Comparison of ENCODE assay signal across 24 cellular contexts in genomic region chr5:171678631-171679030, GRCh38.
"Had no signal": no experiment of that assay in that cellular context is flagged by ENCODE, and none has a peak within 500 bp of the region (broad histone marks: within the 10 kb centered on the region; RNA-seq: fewer than 3 reads in every experiment).

No MANE protein-coding gene starts in this region.

- H3K36me3 Mint-ChIP-seq: immature natural killer cell; memory B cell; stimulated activated effector memory CD8-positive, alpha-beta T cell treated with anti-CD3 and anti-CD28 coated beads, Interleukin-12 subunit alpha, Interleukin-12 subunit beta, amount 100 ng/mL, for 72 hours; type B pancreatic cell had no signal

- H3K4me1 ChIP-seq: pancreas, right lobe of liver, stomach, testis had no signal

- H3K27ac ChIP-seq: pancreas, right lobe of liver, stomach, testis, tibial artery had no signal

- H3K4me3 Mint-ChIP-seq: effector memory CD8-positive, alpha-beta T cell; immature natural killer cell; memory B cell; naive thymus-derived CD4-positive, alpha-beta T cell; nephron progenitor cell; stimulated activated effector memory CD8-positive, alpha-beta T cell treated with anti-CD3 and anti-CD28 coated beads, Interleukin-12 subunit alpha, Interleukin-12 subunit beta, amount 100 ng/mL, for 72 hours; type B pancreatic cell had no signal

- H3K4me3 ChIP-seq: lung, pancreas, right lobe of liver, stomach, testis, tibial artery had no signal

- DNase-seq: cerebellar nuclear complex; cortex of kidney; effector memory CD8-positive, alpha-beta T cell; hypothalamus; immature natural killer cell; midbrain; naive thymus-derived CD4-positive, alpha-beta T cell; nephron progenitor cell; nucleus accumbens; pancreas; retina; small intestine; stimulated activated CD4-positive, alpha-beta T cell treated with anti-CD3 and anti-CD28 coated beads, Interleukin-12 subunit alpha, Interleukin-12 subunit beta, amount 100 ng/mL, for 4 hours; stimulated activated CD4-positive, alpha-beta T cell treated with anti-CD3 and anti-CD28 coated beads, Interleukin-2, amount 100 ng/mL, for 24 hours; stimulated activated CD4-positive, alpha-beta T cell treated with anti-CD3 and anti-CD28 coated beads, Interleukin-4, amount 100 ng/mL, for 24 hours; stimulated activated naive CD4-positive, alpha-beta T cell treated with Interleukin-2 at 50 U/mL for 16 hours; stomach; testis; tibial artery had no signal

- H3K9me3 ChIP-seq: pancreas, right lobe of liver, testis, tibial artery had no signal

- H3K36me3 ChIP-seq: pancreas, right lobe of liver, stomach, tibial artery had no signal

- H3K4me1 Mint-ChIP-seq: immature natural killer cell; memory B cell; stimulated activated effector memory CD8-positive, alpha-beta T cell treated with anti-CD3 and anti-CD28 coated beads, Interleukin-12 subunit alpha, Interleukin-12 subunit beta, amount 100 ng/mL, for 72 hours had no signal

- H3K27ac Mint-ChIP-seq: effector memory CD8-positive, alpha-beta T cell; immature natural killer cell; memory B cell; naive thymus-derived CD4-positive, alpha-beta T cell; nephron progenitor cell; stimulated activated effector memory CD8-positive, alpha-beta T cell treated with anti-CD3 and anti-CD28 coated beads, Interleukin-12 subunit alpha, Interleukin-12 subunit beta, amount 100 ng/mL, for 72 hours; type B pancreatic cell had no signal

- H3K9me3 Mint-ChIP-seq: effector memory CD8-positive, alpha-beta T cell; immature natural killer cell; stimulated activated effector memory CD8-positive, alpha-beta T cell treated with anti-CD3 and anti-CD28 coated beads, Interleukin-12 subunit alpha, Interleukin-12 subunit beta, amount 100 ng/mL, for 72 hours had no signal

- H3K27me3 ChIP-seq: pancreas, right lobe of liver, testis, tibial artery had no signal
